17 cellular contexts compared by ENCODE assay signal in genomic region chr22:47395481-47395880, GRCh38.
A peak's percentile ranks its signal among the peaks of the same experiment; 100 is the strongest.
DNase-seq lines count a peak whose midpoint lies in the region; ATAC-seq and TF ChIP-seq lines count a peak whose summit lies in the region.
"Had no signal": no experiment of that assay in that cellular context is flagged by ENCODE, and none has a peak within 500 bp of the region (broad histone marks: within the 10 kb centered on the region; RNA-seq: fewer than 3 reads in every experiment).

No MANE protein-coding gene starts in this region.

- no peak for TF ChIP-seq CTCF in choroid plexus epithelial cell (conservative IDR thresholded peaks at IDR 0.05; ENCODE audit: low read depth, low read length)
- TF ChIP-seq CTCF in nephron progenitor cell (IDR thresholded peaks at IDR 0.05) = no peak
- no peak for TF ChIP-seq CTCF in smooth muscle cell (IDR thresholded peaks at IDR 0.05; ENCODE audit: borderline replicate concordance, insufficient read depth, poor library complexity, severe bottlenecking)

- H3K27ac Mint-ChIP-seq in nephron progenitor cell = no peak overlapping the region
- H3K27ac Mint-ChIP-seq: activated naive CD8-positive, alpha-beta T cell; endodermal cell had no signal

- H3K27me3 ChIP-seq in BLaER1 (no peaks in the 10 kb centered on the region), smooth muscle cell (ENCODE audit: low read depth) (no peaks in the 10 kb centered on the region)
- H3K27me3 ChIP-seq: uterus had no signal

- no peak for ATAC-seq in HG02763 (IDR thresholded peaks at IDR 0.05; ENCODE audit: unreplicated experiment)
- ATAC-seq: K562; left ventricle myocardium superior; stimulated activated naive CD8-positive, alpha-beta T cell treated with anti-CD3 and anti-CD28 coated beads, Interleukin-15, amount 100 ng/mL, for 72 hours had no signal

- H3K79me2 ChIP-seq in smooth muscle cell (ENCODE audit: low read depth) = no peaks in the 10 kb centered on the region

- no peak overlapping the region for H3K9ac ChIP-seq in BLaER1
- H3K9ac ChIP-seq in smooth muscle cell (ENCODE audit: low read depth) = no peak overlapping the region

- H3K9me3 Mint-ChIP-seq in nephron progenitor cell = peaks cover 15% of the 10 kb centered on the region
- H3K9me3 Mint-ChIP-seq: stimulated activated naive CD8-positive, alpha-beta T cell treated with anti-CD3 and anti-CD28 coated beads, Interleukin-15, amount 100 ng/mL, for 72 hours had no signal

- H3K4me2 ChIP-seq in BLaER1 = peak overlapping the region; percentile 80
- H3K4me2 ChIP-seq in smooth muscle cell = no peak overlapping the region

- 66% methylated on average over 8 of the region's 8 CpGs for WGBS in smooth muscle cell (ENCODE audit: low lambda C conversion rate)

- H4K20me1 ChIP-seq in BLaER1 = no peaks in the 10 kb centered on the region
- H4K20me1 ChIP-seq in smooth muscle cell (ENCODE audit: low read depth) = no peaks in the 10 kb centered on the region

- no peaks in the 10 kb centered on the region for H3K9me3 ChIP-seq in BLaER1
- no peaks in the 10 kb centered on the region for H3K9me3 ChIP-seq in smooth muscle cell (replicated peaks; ENCODE audit: low read depth)
- H3K9me3 ChIP-seq: uterus had no signal

- H3K4me1 Mint-ChIP-seq in nephron progenitor cell = no peaks in the 10 kb centered on the region
- H3K4me1 Mint-ChIP-seq: endodermal cell; stimulated activated naive CD8-positive, alpha-beta T cell treated with anti-CD3 and anti-CD28 coated beads, Interleukin-15, amount 100 ng/mL, for 72 hours had no signal

- H3F3A ChIP-seq in smooth muscle cell (ENCODE audit: low read depth) = no peaks in the 10 kb centered on the region

- H3K36me3 ChIP-seq in BLaER1 (no peaks in the 10 kb centered on the region), smooth muscle cell (ENCODE audit: low read depth) (no peaks in the 10 kb centered on the region)
- H3K36me3 ChIP-seq: uterus had no signal

- H3K27me3 Mint-ChIP-seq in nephron progenitor cell (ENCODE audit: low read depth, poor library complexity) = peaks cover 10% of the 10 kb centered on the region
- H3K27me3 Mint-ChIP-seq: activated naive CD8-positive, alpha-beta T cell; stimulated activated naive CD8-positive, alpha-beta T cell treated with anti-CD3 and anti-CD28 coated beads, Interleukin-15, amount 100 ng/mL, for 72 hours had no signal

- no peak overlapping the region for H2AFZ ChIP-seq in smooth muscle cell (ENCODE audit: low read depth)

- no peak overlapping the region for H3K4me3 Mint-ChIP-seq in nephron progenitor cell
- H3K4me3 Mint-ChIP-seq: activated naive CD8-positive, alpha-beta T cell; endodermal cell; stimulated activated naive CD8-positive, alpha-beta T cell treated with anti-CD3 and anti-CD28 coated beads, Interleukin-15, amount 100 ng/mL, for 72 hours had no signal

- no peaks in the 10 kb centered on the region for H3K36me3 Mint-ChIP-seq in nephron progenitor cell (ENCODE audit: low read depth)
- H3K36me3 Mint-ChIP-seq: activated naive CD8-positive, alpha-beta T cell had no signal

- H3K27ac ChIP-seq in BLaER1 (no peak overlapping the region; the same call in 1 of the 2 replicates), smooth muscle cell (ENCODE audit: low read depth) (no peak overlapping the region)
- H3K27ac ChIP-seq: uterus had no signal

- H3K4me3 ChIP-seq in BLaER1 (no peak overlapping the region), choroid plexus epithelial cell (ENCODE audit: low read depth, low read length) (no peak overlapping the region), smooth muscle cell (no peak overlapping the region)
- H3K4me3 ChIP-seq: K562, uterus had no signal

- DNase-seq in LHCN-M2 (ENCODE audit: low read depth) (peak; percentile 46), NCI-H774 (lab: John Stamatoyannopoulos, UW) (peak; percentile 8), choroid plexus epithelial cell (ENCODE audit: low read depth) (peak; percentile 39), nephron progenitor cell (no peak), smooth muscle cell (lab: John Stamatoyannopoulos, UW; ENCODE audit: unreplicated experiment) (no peak), OCI-M2 (lab: John Stamatoyannopoulos, UW; ENCODE audit: unreplicated experiment) (no peak)
- DNase-seq: activated CD4-positive, alpha-beta T cell treated with anti-CD3 and anti-CD28 coated beads for 4 hours; central memory CD4-positive, alpha-beta T cell; endodermal cell; left ventricle myocardium superior; SIG-M5; stimulated activated naive CD8-positive, alpha-beta T cell treated with anti-CD3 and anti-CD28 coated beads, Interleukin-15, amount 100 ng/mL, for 72 hours; uterus had no signal

- H3K4me1 ChIP-seq in BLaER1 = peaks cover 43% of the 10 kb centered on the region
- no peaks in the 10 kb centered on the region for H3K4me1 ChIP-seq in smooth muscle cell (ENCODE audit: low read depth)
- H3K4me1 ChIP-seq: uterus had no signal

Comparison
In these comparisons a context has a peak if more than half of its experiments do, and no peak if none do; other contexts are left out.
1. DNase-seq: peak in LHCN-M2 (single experiment), NCI-H774 (single experiment) and choroid plexus epithelial cell (single experiment); none in nephron progenitor cell (single experiment), smooth muscle cell (single experiment) and OCI-M2 (single experiment).